In genomic region chr9:130446111-130446861, GRCh38 we compare ENCODE assay signal across 1 cellular context.
A peak's percentile ranks its signal among the peaks of the same experiment; 100 is the strongest.
TF ChIP-seq lines count a peak whose summit lies in the region.

No MANE protein-coding gene starts in this region.

TF ChIP-seq in K562, 482 proteins besides CTCF, POLR2A, EP300 and RAD21 (continued from another document):
- TF ChIP-seq MGA (IDR thresholded peaks at IDR 0.05) (0 out of 2 replicates have a peak, but pooled peaks have one; percentile 17), RBFOX2 (IDR thresholded peaks at IDR 0.05; ENCODE audit: low read depth, low read length) (peak; percentile 57), FOXJ3 (CRISPR knock-in tag; IDR thresholded peaks at IDR 0.05) (no peak), POLR2G (IDR thresholded peaks at IDR 0.05; ENCODE audit: low read depth, low read length) (peak; percentile 50; the same call in 1 of the 2 replicates), CXXC5 (CRISPR knock-in tag; IDR thresholded peaks at IDR 0.05) (0 out of 2 replicates have a peak, but pooled peaks have one; percentile 13), ARID1B (IDR thresholded peaks at IDR 0.05) (0 out of 2 replicates have a peak, but pooled peaks have one; percentile 8), ZNF24 (IDR thresholded peaks at IDR 0.05) (0 out of 2 replicates have a peak, but pooled peaks have one; percentile 10), PHF8 (IDR thresholded peaks at IDR 0.05; ENCODE audit: borderline replicate concordance, low read length) (no peak), ZNF766 (CRISPR knock-in tag; conservative IDR thresholded peaks at IDR 0.05) (no peak), NRF1 (conservative IDR thresholded peaks at IDR 0.05 in 1 of 2, IDR thresholded peaks at IDR 0.05 in 1 of 2) (peak; percentile 37 to 44; a peak in 3 of 4 replicates), RCOR1 (IDR thresholded peaks at IDR 0.05; ENCODE audit: borderline replicate concordance in 1 of 2, low read depth in 2 of 2, low read length in 2 of 2) (no peak; a peak in 1 of 4 replicates), NR4A1 (CRISPR knock-in tag; IDR thresholded peaks at IDR 0.05) (no peak), NR4A1 (tag; IDR thresholded peaks at IDR 0.05) (0 out of 2 replicates have a peak, but pooled peaks have one; percentile 32), ZNF280B (CRISPR knock-in tag; IDR thresholded peaks at IDR 0.05) (no peak), FOXK1 (CRISPR knock-in tag; IDR thresholded peaks at IDR 0.05; ENCODE audit: borderline replicate concordance) (no peak), CEBPG (CRISPR knock-in tag; IDR thresholded peaks at IDR 0.05) (peak; percentile 58), CEBPG (tag; conservative IDR thresholded peaks at IDR 0.05 in 1 of 2, IDR thresholded peaks at IDR 0.05 in 1 of 2) (peak; percentile 62 to 68; a peak in 3 of 4 replicates)
